29 cellular contexts compared by ENCODE assay signal in the genomic region with DNA sequence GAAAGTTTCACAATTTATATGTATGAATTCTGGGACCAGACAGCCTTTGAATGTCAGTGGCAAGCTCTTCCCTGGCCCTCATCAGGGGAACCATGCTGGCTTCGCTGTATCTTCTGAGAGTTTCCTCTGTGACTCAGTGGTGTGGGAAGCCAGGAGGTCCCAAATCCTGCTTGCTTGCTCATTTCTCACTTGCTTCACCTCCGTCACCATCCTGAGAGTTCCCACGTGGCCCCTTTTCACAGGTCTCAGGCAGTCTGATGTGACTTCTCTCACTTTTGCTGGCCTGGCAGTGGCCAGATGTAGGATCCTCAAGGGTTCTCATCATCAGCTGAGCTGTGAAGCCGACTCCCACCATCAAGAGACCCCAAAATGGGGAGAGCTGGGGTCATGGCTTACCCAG. TPM values are rescaled to one million over a fixed set of nuclear protein-coding genes. Genes with fewer than 3 reads are reported as not detected.
"Had no signal": no experiment of that assay in that cellular context is flagged by ENCODE, and none has a peak within 500 bp of the region (broad histone marks: within the 10 kb centered on the region; RNA-seq: fewer than 3 reads in every experiment).

No MANE protein-coding gene starts in this region.

- H3K27ac Mint-ChIP-seq: activated CD4-positive, alpha-beta T cell treated with anti-CD3 and anti-CD28 coated beads, Interleukin-2, amount 10 ng/mL, durations not matched to agents 24 days and 14 days; activated CD8-positive, alpha-beta T cell treated with anti-CD3 and anti-CD28 coated beads for 36 hours; activated naive CD4-positive, alpha-beta T cell treated with anti-CD3 and anti-CD28 coated beads, Interleukin-2, amount 50 U/mL, for 24 hours; activated naive CD8-positive, alpha-beta T cell treated with anti-CD3 and anti-CD28 coated beads, Interleukin-2, amount 10 ng/mL, durations not matched to agents 7 days and 5 days; activated T-cell treated with anti-CD3 and anti-CD28 coated beads, Interleukin-2, amount 50 U/mL, for 72 hours; activated T-helper 2 cell treated with anti-CD3 and anti-CD28 coated beads, Interferon-gamma antibody, Interleukin-2, Interleukin-4, amounts not matched to agents 10 μg/mL and 5 μg/mL and 100 μg/mL, durations not matched to agents 14 hours and 24 hours and 36 hours; T-helper 1 cell treated with Interleukin-12 subunit alpha and Interleukin-12 subunit beta and Interleukin-4 antibody, amounts not matched to agents 30 μg/mL and 1 μg/mL, for 36 hours; T-helper 2 cell treated with Interferon-gamma antibody and Interleukin-4, amounts not matched to agents 5 μg/mL and 100 μg/mL, for 36 hours had no signal

- H3K36me3 Mint-ChIP-seq: activated naive CD4-positive, alpha-beta T cell treated with anti-CD3 and anti-CD28 coated beads, Interleukin-2, amount 50 U/mL, for 24 hours; activated naive CD8-positive, alpha-beta T cell treated with anti-CD3 and anti-CD28 coated beads, Interleukin-2, amount 10 ng/mL, durations not matched to agents 7 days and 5 days had no signal

- DNase-seq: activated CD4-positive, alpha-beta T cell treated with anti-CD3 and anti-CD28 coated beads, Interleukin-2, amount 10 ng/mL, durations not matched to agents 24 days and 14 days; activated CD8-positive, alpha-beta T cell treated with anti-CD3 and anti-CD28 coated beads for 36 hours; activated gamma-delta T cell; activated naive CD4-positive, alpha-beta T cell treated with Interleukin-2 at 50 U/mL for 16 hours; activated naive CD8-positive, alpha-beta T cell treated with anti-CD3 and anti-CD28 coated beads, Interleukin-2, amount 10 ng/mL, durations not matched to agents 7 days and 5 days; activated T-cell treated with anti-CD3 and anti-CD28 coated beads, Interleukin-2, amount 50 U/mL, for 1 hour; activated T-cell treated with anti-CD3 and anti-CD28 coated beads, Interleukin-2, amount 50 U/mL, for 72 hours; amygdala; NCI-H1105; NCI-H1417 treated with DMSO at 0.1 percent for 48 hours; NCI-H187 treated with DMSO at 0.1 percent for 48 hours; NCI-H2081; NCI-H2171 treated with DMSO at 0.1 percent for 48 hours; NCI-H345; NCI-H526; NCI-H748 treated with DMSO at 0.1 percent for 48 hours; NK-92 treated with Interleukin-12 subunit alpha and Interleukin-12 subunit beta, amount 100 ng/mL, for 24 hours; PC-3; Peyer's patch; RPMI8226; SHP77 treated with DMSO at 0.1 percent for 48 hours; SK-N-SH had no signal

- H3K9me3 Mint-ChIP-seq: activated CD4-positive, alpha-beta T cell treated with anti-CD3 and anti-CD28 coated beads, Interleukin-2, amount 10 ng/mL, durations not matched to agents 24 days and 14 days; activated CD8-positive, alpha-beta T cell treated with anti-CD3 and anti-CD28 coated beads for 36 hours; activated naive CD4-positive, alpha-beta T cell treated with anti-CD3 and anti-CD28 coated beads, Interleukin-2, amount 50 U/mL, for 24 hours; activated naive CD8-positive, alpha-beta T cell treated with anti-CD3 and anti-CD28 coated beads, Interleukin-2, amount 10 ng/mL, durations not matched to agents 7 days and 5 days; activated T-cell treated with anti-CD3 and anti-CD28 coated beads, Interleukin-2, amount 50 U/mL, for 72 hours; activated T-helper 2 cell treated with anti-CD3 and anti-CD28 coated beads, Interferon-gamma antibody, Interleukin-2, Interleukin-4, amounts not matched to agents 10 μg/mL and 5 μg/mL and 100 μg/mL, durations not matched to agents 14 hours and 24 hours and 36 hours; central memory CD8-positive, alpha-beta T cell; T-helper 1 cell treated with Interleukin-12 subunit alpha and Interleukin-12 subunit beta and Interleukin-4 antibody, amounts not matched to agents 30 μg/mL and 1 μg/mL, for 36 hours; T-helper 2 cell treated with Interferon-gamma antibody and Interleukin-4, amounts not matched to agents 5 μg/mL and 100 μg/mL, for 36 hours had no signal

- H3K27me3 Mint-ChIP-seq: activated CD4-positive, alpha-beta T cell treated with anti-CD3 and anti-CD28 coated beads, Interleukin-2, amount 10 ng/mL, durations not matched to agents 24 days and 14 days; activated CD8-positive, alpha-beta T cell treated with anti-CD3 and anti-CD28 coated beads for 36 hours had no signal

- H3K4me3 Mint-ChIP-seq: activated CD4-positive, alpha-beta T cell treated with anti-CD3 and anti-CD28 coated beads, Interleukin-2, amount 10 ng/mL, durations not matched to agents 24 days and 14 days; activated CD8-positive, alpha-beta T cell treated with anti-CD3 and anti-CD28 coated beads for 36 hours; activated naive CD4-positive, alpha-beta T cell treated with anti-CD3 and anti-CD28 coated beads, Interleukin-2, amount 50 U/mL, for 24 hours; activated naive CD8-positive, alpha-beta T cell treated with anti-CD3 and anti-CD28 coated beads, Interleukin-2, amount 10 ng/mL, durations not matched to agents 7 days and 5 days; activated T-cell treated with anti-CD3 and anti-CD28 coated beads, Interleukin-2, amount 50 U/mL, for 72 hours; central memory CD8-positive, alpha-beta T cell; T-helper 1 cell treated with Interleukin-12 subunit alpha and Interleukin-12 subunit beta and Interleukin-4 antibody, amounts not matched to agents 30 μg/mL and 1 μg/mL, for 36 hours; T-helper 2 cell treated with Interferon-gamma antibody and Interleukin-4, amounts not matched to agents 5 μg/mL and 100 μg/mL, for 36 hours had no signal

- ATAC-seq: activated CD8-positive, alpha-beta T cell treated with anti-CD3 and anti-CD28 coated beads for 36 hours; K562; PC-3 had no signal

- H3K4me1 Mint-ChIP-seq: activated CD4-positive, alpha-beta T cell treated with anti-CD3 and anti-CD28 coated beads, Interleukin-2, amount 10 ng/mL, durations not matched to agents 24 days and 14 days; activated naive CD4-positive, alpha-beta T cell treated with anti-CD3 and anti-CD28 coated beads, Interleukin-2, amount 50 U/mL, for 24 hours; activated naive CD8-positive, alpha-beta T cell treated with anti-CD3 and anti-CD28 coated beads, Interleukin-2, amount 10 ng/mL, durations not matched to agents 7 days and 5 days; central memory CD8-positive, alpha-beta T cell had no signal

RNA-seq across cellular contexts. Expression of a gene that starts 28.4 kb away (rescaled TPM):
- total RNA-seq: activated CD4-positive, alpha-beta T cell treated with anti-CD3 and anti-CD28 coated beads, Interleukin-2, amount 10 ng/mL, durations not matched to agents 24 days and 14 days; activated CD8-positive, alpha-beta memory T cell treated with anti-CD3 and anti-CD28 coated beads for 36 hours; activated CD8-positive, alpha-beta T cell treated with anti-CD3 and anti-CD28 coated beads for 36 hours; activated T-cell treated with anti-CD3 and anti-CD28 coated beads, Interleukin-2, amount 50 U/mL, for 72 hours; activated T-helper 2 cell treated with anti-CD3 and anti-CD28 coated beads, Interferon-gamma antibody, Interleukin-2, Interleukin-4, amounts not matched to agents 10 μg/mL and 5 μg/mL and 100 μg/mL, durations not matched to agents 14 hours and 24 hours and 36 hours had no signal
